Comparison of ENCODE assay signal across 8 cellular contexts in genomic region chr10:84329986-84330651, GRCh38. TPM values are rescaled to one million over a fixed set of nuclear protein-coding genes. Genes with fewer than 3 reads are reported as not detected.
DNase-seq lines count a peak whose midpoint lies in the region; ATAC-seq lines count a peak whose summit lies in the region.

No MANE protein-coding gene starts in this region.

- H3K9me3 ChIP-seq in Karpas-422 (ENCODE audit: low read length): no peaks in the 10 kb centered on the region
- no peaks in the 10 kb centered on the region for H3K9me3 ChIP-seq in endocrine pancreas (ENCODE audit: control insufficient read depth, low read length)
- no peaks in the 10 kb centered on the region for H3K9me3 ChIP-seq in thymus (ENCODE audit: control insufficient read depth)

- H3K9ac ChIP-seq in Karpas-422 (ENCODE audit: low read length) (peak overlapping the region; percentile 73), endocrine pancreas (ENCODE audit: control insufficient read depth, insufficient read depth, low read length) (no peak overlapping the region)

- DNase-seq in Karpas-422 (no peak), NCI-H1694 treated with DMSO at 0.1 percent for 48 hours (lab: John Stamatoyannopoulos, UW) (no peak), cardiac septum (ENCODE audit: low spot score) (no peak)
- no peak for DNase-seq in stimulated activated CD4-positive, alpha-beta T cell treated with anti-CD3 and anti-CD28 coated beads, Interleukin-2, amount 100 ng/mL, for 48 hours

- H2AFZ ChIP-seq in Karpas-422 (ENCODE audit: low read length): no peak overlapping the region

- no peaks in the 10 kb centered on the region for H3K9me2 ChIP-seq in Karpas-422 (replicated peaks; ENCODE audit: insufficient read depth, low read length)

- H3K27me3 ChIP-seq in Karpas-422 (ENCODE audit: low read length) (no peaks in the 10 kb centered on the region), endocrine pancreas (ENCODE audit: control insufficient read depth, insufficient read depth, low read length) (no peaks in the 10 kb centered on the region), thymus (ENCODE audit: control insufficient read depth, insufficient read depth) (no peaks in the 10 kb centered on the region)

- H3K4me3 ChIP-seq in Karpas-422 (ENCODE audit: low read length): peak overlapping the region; percentile 73
- peak overlapping the region; percentile 92 for H3K4me3 ChIP-seq in endocrine pancreas (ENCODE audit: control insufficient read depth, insufficient read depth, low read length)
- H3K4me3 ChIP-seq in thymus (ENCODE audit: low read length): peak overlapping the region; percentile 99

- 54% methylated on average over 7 of the region's 7 CpGs for WGBS in thymus

- H4K20me1 ChIP-seq in Karpas-422 (ENCODE audit: insufficient read depth, low read depth, low read length): peaks cover 5% of the 10 kb centered on the region; the same call in 1 of the 2 replicates

- peak; percentile 71 for ATAC-seq in GM18508 (IDR thresholded peaks at IDR 0.05; ENCODE audit: insufficient read depth, unreplicated experiment)
- peak; percentile 58 for ATAC-seq in GM21737 (IDR thresholded peaks at IDR 0.05; ENCODE audit: unreplicated experiment)

- peak overlapping the region; percentile 76 for H3K4me2 ChIP-seq in Karpas-422 (ENCODE audit: low read depth, low read length, poor library complexity, severe bottlenecking)

- H3K36me3 ChIP-seq in Karpas-422 (ENCODE audit: insufficient read depth, low read length) (no peaks in the 10 kb centered on the region), endocrine pancreas (ENCODE audit: control insufficient read depth, insufficient read depth, low read length) (no peaks in the 10 kb centered on the region), thymus (ENCODE audit: control insufficient read depth, insufficient read depth) (no peaks in the 10 kb centered on the region)

- H3K79me2 ChIP-seq in Karpas-422 (ENCODE audit: low read length): peaks cover 8% of the 10 kb centered on the region; the same call in 1 of the 2 replicates

- H3K27ac ChIP-seq in Karpas-422 (ENCODE audit: low read length) (no peak overlapping the region), thymus (ENCODE audit: low read depth) (peak overlapping the region; percentile 91)

- intact Hi-C loops in cardiac septum (cut with DNase I): loop anchor here (5.0 kb wide), 1 partner anchor 97 kb away; no protein-coding TSS in a partner anchor

- H3K4me1 ChIP-seq in Karpas-422 (ENCODE audit: low read length) (peaks cover 14% of the 10 kb centered on the region), endocrine pancreas (ENCODE audit: control insufficient read depth, insufficient read depth, low read length) (peaks cover 12% of the 10 kb centered on the region), thymus (ENCODE audit: control insufficient read depth, insufficient read depth, low read length) (peaks cover 19% of the 10 kb centered on the region)

RNA-seq across cellular contexts. Expression of gene CCSER2, which starts 1.7 kb away (rescaled TPM):
- total RNA-seq in Karpas-422 (2014; rRNA removed; shearing (Covaris generic); ENCODE audit: low replicate concordance): 3.5 and 12.4 TPM in 2 replicates
- polyA plus RNA-seq in thymus: 18.4 TPM
- 193 TPM for total RNA-seq in cardiac septum

Comparison
In these comparisons a context has a peak if more than half of its experiments do, and no peak if none do; other contexts are left out.
1. RNA of gene CCSER2, which starts 1.7 kb away (total RNA-seq): 193 TPM in cardiac septum (single experiment); 3.5 to 12.4 TPM in Karpas-422; every median in the first group is over 10 times any median in the second.
2. Peak in every context shown above with its lines, with median percentiles within 50 percentile points of each other: H3K4me3 ChIP-seq.